8 cellular contexts compared by ENCODE assay signal in the genomic region with DNA sequence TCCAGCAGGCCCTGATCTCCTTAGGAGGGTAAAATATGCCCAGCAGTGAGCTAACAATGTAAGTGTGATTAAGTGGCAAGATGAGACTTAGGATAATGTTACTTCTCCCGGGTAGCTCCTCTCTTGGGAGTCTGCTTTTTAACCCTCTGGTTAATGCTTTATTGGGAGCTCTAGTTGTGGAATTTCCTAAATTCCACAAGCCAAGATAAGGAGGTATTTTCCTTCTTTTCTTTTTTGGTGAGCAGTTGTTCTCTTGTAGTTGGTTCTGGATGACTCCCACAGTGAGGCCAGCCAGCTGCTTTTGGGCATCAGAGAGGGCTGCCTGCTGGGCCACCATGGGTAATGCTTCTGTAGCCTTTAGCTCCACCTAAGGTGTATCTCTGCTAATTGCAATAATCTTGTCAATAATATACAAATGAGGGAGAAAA. TPM values are rescaled to one million over a fixed set of nuclear protein-coding genes. Genes with fewer than 3 reads are reported as not detected.
DNase-seq lines count a peak whose midpoint lies in the region; ATAC-seq and TF ChIP-seq lines count a peak whose summit lies in the region.

No MANE protein-coding gene starts in this region.

- peak; percentile 76 for TF ChIP-seq CTCF in Panc1 (IDR thresholded peaks at IDR 0.05)

- no TSS peak for BruUV-seq in Panc1 (replicated peaks; lab: Mats Ljungman, UMichigan)

- ATAC-seq in GM21529 (IDR thresholded peaks at IDR 0.05; ENCODE audit: unreplicated experiment) (peak; percentile 82), Panc1 (peak; percentile 66), left ventricle myocardium superior (peak; percentile 71), GM19023 (IDR thresholded peaks at IDR 0.05; ENCODE audit: unreplicated experiment) (no peak), HG03439 (IDR thresholded peaks at IDR 0.05; ENCODE audit: unreplicated experiment) (no peak)

- DNase-seq in COLO668 (lab: John Stamatoyannopoulos, UW; ENCODE audit: unreplicated experiment), result peak; percentile 61
- no peak for DNase-seq in Panc1 (ENCODE audit: low read depth, low spot score)
- no peak for DNase-seq in left ventricle myocardium superior
- DNase-seq in dermis blood vessel endothelial cell, result no peak
- no peak for DNase-seq in KG1 (lab: John Stamatoyannopoulos, UW)

- peak overlapping the region; percentile 5; the same call in 1 of the 2 replicates for H3K27ac ChIP-seq in Panc1 (ENCODE audit: low read length)

- no peaks in the 10 kb centered on the region for H3K9me3 ChIP-seq in Panc1 (ENCODE audit: control insufficient read depth, insufficient read depth, low read depth, low read length)

- intact Hi-C loops in Panc1 (cut with micrococcal nuclease; ENCODE audit: unreplicated experiment) (no loop called here), left ventricle myocardium superior (cut with micrococcal nuclease) (no loop called here)

- in situ Hi-C loops in Panc1 (cut with HindIII; ENCODE audit: low pct_unique_long_range_greater_than_20kb, low sequenced_read_pairs), result no loop called here

- H3K4me3 ChIP-seq in Panc1 (ENCODE audit: low read depth in 2 of 2, low read length in 2 of 2), result no peak overlapping the region

- H3K36me3 ChIP-seq in Panc1 (ENCODE audit: control insufficient read depth, insufficient read depth, low read length), result no peaks in the 10 kb centered on the region

- CTCF ChIA-PET in Panc1 (lab: Charles Lee), result interaction anchor here (1.0 to 1.5 kb wide), 5 partner anchors 131 to 295 kb away, joined by 3 to 8 read pairs (median 3); no protein-coding TSS in a partner anchor

- H3K4me1 ChIP-seq in Panc1 (ENCODE audit: control insufficient read depth, insufficient read depth, low read length), result peaks cover 18% of the 10 kb centered on the region

- H3K27me3 ChIP-seq in Panc1 (ENCODE audit: control insufficient read depth, insufficient read depth, low read length), result no peaks in the 10 kb centered on the region; the same call in 1 of the 2 replicates

- POLR2A ChIA-PET in Panc1 (lab: Charles Lee), result no interaction called here

RNA-seq across cellular contexts. Expression of a gene that starts 19.3 kb away (rescaled TPM):
- total RNA-seq in Panc1 (2021; ENCODE audit: unreplicated experiment), result 51.6 TPM
- polyA plus RNA-seq in Panc1 (2012; ENCODE audit: insufficient read length), result 44.0 TPM
- total RNA-seq in left ventricle myocardium superior, result 18.7 TPM
- total RNA-seq in dermis blood vessel endothelial cell, result 24.2 and 24.5 TPM in 2 replicates

RNA-seq across cellular contexts. Expression of a gene that starts 36.2 kb away (rescaled TPM):
- 69.9 TPM for total RNA-seq in Panc1 (2021; ENCODE audit: unreplicated experiment)
- 32.8 TPM for polyA plus RNA-seq in Panc1 (2012; ENCODE audit: insufficient read length)
- total RNA-seq in left ventricle myocardium superior, result 8.4 TPM
- total RNA-seq in dermis blood vessel endothelial cell, result 58.4 and 77.9 TPM in 2 replicates

RNA-seq across cellular contexts. Expression of a gene that starts 39.4 kb away (rescaled TPM):
- total RNA-seq in Panc1 (2021; ENCODE audit: unreplicated experiment), result 18.2 TPM
- 2.9 TPM for polyA plus RNA-seq in Panc1 (2012; ENCODE audit: insufficient read length)
- 23.0 TPM for total RNA-seq in left ventricle myocardium superior
- total RNA-seq in dermis blood vessel endothelial cell, result 4.8 and 5.6 TPM in 2 replicates

Comparison
In these comparisons a context has a peak if more than half of its experiments do, and no peak if none do; other contexts are left out.
1. ATAC-seq: peak in GM21529 (single experiment), Panc1 (single experiment) and left ventricle myocardium superior (single experiment); none in GM19023 (single experiment) and HG03439 (single experiment).